ENCODE assay signal across 8 cellular contexts in genomic region chr17:17782425-17783120, GRCh38. TPM values are rescaled to one million over a fixed set of nuclear protein-coding genes. Genes with fewer than 3 reads are reported as not detected.
DNase-seq lines count a peak whose midpoint lies in the region; ATAC-seq and TF ChIP-seq lines count a peak whose summit lies in the region.

No MANE protein-coding gene starts in this region.

- peaks cover 4% of the 10 kb centered on the region for H3K27me3 Mint-ChIP-seq in activated CD8-positive, alpha-beta T cell treated with anti-CD3 and anti-CD28 coated beads for 36 hours

- peaks cover 36% of the 10 kb centered on the region for H3K4me1 ChIP-seq in psoas muscle

- no peak overlapping the region for H3K27ac Mint-ChIP-seq in activated CD8-positive, alpha-beta T cell treated with anti-CD3 and anti-CD28 coated beads for 36 hours

- TF ChIP-seq CTCF in activated CD8-positive, alpha-beta T cell treated with anti-CD3 and anti-CD28 coated beads for 36 hours (IDR thresholded peaks at IDR 0.05): no peak
- TF ChIP-seq CTCF in psoas muscle (IDR thresholded peaks at IDR 0.05): no peak

- peak overlapping the region; percentile 88 for H3K27ac ChIP-seq in psoas muscle

- H3K9me3 ChIP-seq in psoas muscle: no peaks in the 10 kb centered on the region

- H3K4me3 Mint-ChIP-seq in activated CD8-positive, alpha-beta T cell treated with anti-CD3 and anti-CD28 coated beads for 36 hours: peak overlapping the region; percentile 58

- 1 to 3% (median 2%) methylated on average over 35 to 72 of the region's 73 CpGs for WGBS in psoas muscle, 3 donors

- POLR2A ChIA-PET in activated CD8-positive, alpha-beta T cell treated with anti-CD3 and anti-CD28 coated beads for 36 hours (lab: Charles Lee): interaction anchor here (1.4 kb wide), 1 partner anchor 102 kb away, joined by 3 read pairs; no protein-coding TSS in a partner anchor

- H3K9me3 Mint-ChIP-seq in activated CD8-positive, alpha-beta T cell treated with anti-CD3 and anti-CD28 coated beads for 36 hours: no peaks in the 10 kb centered on the region

- no peaks in the 10 kb centered on the region for H3K27me3 ChIP-seq in psoas muscle (ENCODE audit: insufficient read depth in 3 of 3, low read length in 2 of 3)

- peaks cover 24% of the 10 kb centered on the region for H3K4me1 Mint-ChIP-seq in activated CD8-positive, alpha-beta T cell treated with anti-CD3 and anti-CD28 coated beads for 36 hours (ENCODE audit: low read depth)

- DNase-seq in G401 (ENCODE audit: low spot score): peak; percentile 40
- peak; percentile 27 for DNase-seq in activated CD8-positive, alpha-beta T cell treated with anti-CD3 and anti-CD28 coated beads for 36 hours
- DNase-seq in Right ventricle myocardium superior: no peak
- peak in 1 of 2 donors; percentile 42 for DNase-seq in psoas muscle
- no peak for DNase-seq in glomerular visceral epithelial cell (ENCODE audit: extremely low spot score)

- H3K36me3 ChIP-seq in psoas muscle (ENCODE audit: insufficient read depth in 1 of 2, low read depth in 1 of 2): no peaks in the 10 kb centered on the region

- intact Hi-C loops in activated CD8-positive, alpha-beta T cell treated with anti-CD3 and anti-CD28 coated beads for 36 hours (cut with micrococcal nuclease): no loop called here
- intact Hi-C loops in Right ventricle myocardium superior (cut with DNase I) (no loop called here), psoas muscle (cut with DNase I) (loop anchor here in 1 of 2 donors (2.0 kb wide), 1 partner anchor 88 kb away; no protein-coding TSS in a partner anchor)

- CTCF ChIA-PET in activated CD8-positive, alpha-beta T cell treated with anti-CD3 and anti-CD28 coated beads for 36 hours (lab: Charles Lee): interaction anchor here (0.8 kb wide), 1 partner anchor 14 kb away, joined by 3 read pairs; no protein-coding TSS in a partner anchor

- peak; percentile 15 for ATAC-seq in HG02852 (IDR thresholded peaks at IDR 0.05; ENCODE audit: unreplicated experiment)
- peak; percentile 3 for ATAC-seq in activated CD8-positive, alpha-beta T cell treated with anti-CD3 and anti-CD28 coated beads for 36 hours
- peak; percentile 7 for ATAC-seq in Right ventricle myocardium superior (ENCODE audit: poor library complexity)
- ATAC-seq in psoas muscle: peak; percentile 17 to 31 (median 20)
- no peak for ATAC-seq in GM18873 (IDR thresholded peaks at IDR 0.05; ENCODE audit: low FRiP score, unreplicated experiment)
- no peak for ATAC-seq in HG03196 (IDR thresholded peaks at IDR 0.05; ENCODE audit: unreplicated experiment)

- H3K4me3 ChIP-seq in psoas muscle: peak overlapping the region; percentile 72

- in situ Hi-C loops in G401 (cut with HindIII; ENCODE audit: low sequenced_read_pairs): no loop called here

- H3K36me3 Mint-ChIP-seq in activated CD8-positive, alpha-beta T cell treated with anti-CD3 and anti-CD28 coated beads for 36 hours (ENCODE audit: low read depth): no peaks in the 10 kb centered on the region

RNA-seq across cellular contexts. Expression of gene SREBF1, which starts 54.2 kb away (rescaled TPM):
- 116 and 155 TPM in 2 replicates for total RNA-seq in G401 (2014; rRNA removed; shearing (Covaris generic))
- total RNA-seq in activated CD8-positive, alpha-beta T cell treated with anti-CD3 and anti-CD28 coated beads for 36 hours: 100 to 1,000 TPM; 103 to 116 TPM
- total RNA-seq in Right ventricle myocardium superior (14.7 TPM), psoas muscle (10 to 100 TPM; 16.1 to 43.0 (median 31.1) TPM)
- polyA plus RNA-seq in psoas muscle: 10 to 100 TPM in 2 of 3 donors, 1 to 10 TPM in 1; 6.2 to 19.2 (median 17.7) TPM

Comparison
In these comparisons a context has a peak if more than half of its experiments do, and no peak if none do; other contexts are left out.
1. DNase-seq: peak in G401 (single experiment) and activated CD8-positive, alpha-beta T cell treated with anti-CD3 and anti-CD28 coated beads for 36 hours (single experiment); none in Right ventricle myocardium superior (single experiment) and glomerular visceral epithelial cell (single experiment).
2. ATAC-seq: peak in HG02852 (single experiment), activated CD8-positive, alpha-beta T cell treated with anti-CD3 and anti-CD28 coated beads for 36 hours (single experiment), Right ventricle myocardium superior (single experiment) and psoas muscle (4 of 4); none in GM18873 (single experiment) and HG03196 (single experiment).